In the genomic region with DNA sequence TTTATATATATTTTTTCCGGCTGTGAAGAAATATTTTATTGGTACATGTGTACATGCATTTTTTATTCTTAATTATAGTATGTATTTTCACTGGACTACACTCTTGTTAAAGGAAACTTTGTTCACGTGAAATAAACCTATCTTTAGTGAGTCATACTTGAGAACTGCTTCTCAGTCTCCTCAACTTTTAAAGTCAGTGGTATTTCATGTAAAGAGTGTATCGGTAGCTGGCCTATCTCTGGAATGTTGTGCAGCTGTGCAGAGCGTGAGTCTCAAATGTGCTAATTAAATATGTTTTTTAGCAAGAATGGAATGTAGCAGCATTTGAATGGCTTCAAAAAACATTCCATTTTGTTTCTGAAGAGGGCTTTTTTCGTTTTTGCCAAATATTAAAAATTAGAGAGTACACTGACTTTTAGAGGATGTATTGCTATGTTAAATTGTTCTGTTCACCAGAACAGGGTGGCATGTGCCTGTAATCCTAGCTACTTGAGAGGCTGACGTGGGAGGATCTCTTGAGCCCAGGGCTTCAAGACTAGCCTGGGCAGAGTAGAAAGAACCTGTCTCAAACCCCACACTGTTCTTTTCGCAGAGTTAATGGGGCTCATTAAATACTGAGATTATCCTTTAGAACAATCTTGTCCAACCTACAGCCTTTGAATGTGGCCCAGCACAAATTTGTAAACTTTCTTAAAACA, we compare ENCODE assay signal across 14 cellular contexts. TPM values are rescaled to one million over a fixed set of nuclear protein-coding genes. Genes with fewer than 3 reads are reported as not detected.
DNase-seq lines count a peak whose midpoint lies in the region; FAIRE-seq and TF ChIP-seq lines count a peak whose summit lies in the region.
"Had no signal": no experiment of that assay in that cellular context is flagged by ENCODE, and none has a peak within 500 bp of the region (broad histone marks: within the 10 kb centered on the region; RNA-seq: fewer than 3 reads in every experiment).

No MANE protein-coding gene starts in this region.

- TF ChIP-seq CTCF in choroid plexus epithelial cell (conservative IDR thresholded peaks at IDR 0.05; ENCODE audit: low read depth, low read length) (no peak), nephron progenitor cell (IDR thresholded peaks at IDR 0.05) (no peak)

- no peaks in the 10 kb centered on the region for H3K9me3 Mint-ChIP-seq in nephron progenitor cell

- no peak overlapping the region for H3K27ac Mint-ChIP-seq in nephron progenitor cell

- no peaks in the 10 kb centered on the region for H3K9me3 ChIP-seq in mesodermal cell (ENCODE audit: control insufficient read depth, low read length)
- H3K9me3 ChIP-seq: ovary had no signal

- no peaks in the 10 kb centered on the region for H3K27me3 Mint-ChIP-seq in nephron progenitor cell (ENCODE audit: low read depth, poor library complexity)

- H3K27ac ChIP-seq in mesodermal cell (ENCODE audit: low read depth, low read length, severe bottlenecking), result peak overlapping the region; percentile 87
- H3K27ac ChIP-seq: 22Rv1 had no signal

- WGBS in mesodermal cell (ENCODE audit: insufficient coverage in 2 of 2), 2 experiments, result 65 to 70% methylated on average over 4 of the region's 7 CpGs

- DNase-seq in DMS 273 (lab: John Stamatoyannopoulos, UW; ENCODE audit: unreplicated experiment), result peak; percentile 29
- no peak for DNase-seq in DMS 273 treated with DMSO at 0.1 percent for 48 hours (lab: John Stamatoyannopoulos, UW)
- peak; percentile 88 for DNase-seq in choroid plexus epithelial cell (ENCODE audit: low read depth)
- peak; percentile 44 for DNase-seq in urothelium cell line (ENCODE audit: low spot score)
- DNase-seq in NCI-H1694 treated with DMSO at 0.1 percent for 48 hours (lab: John Stamatoyannopoulos, UW), result no peak
- DNase-seq in NOMO-1 (lab: John Stamatoyannopoulos, UW; ENCODE audit: unreplicated experiment in 2 of 2), result no peak
- DNase-seq in nephron progenitor cell, result no peak
- DNase-seq: activated gamma-delta T cell, NCI-H345, ovary, T1000 had no signal

- H3K4me3 Mint-ChIP-seq in nephron progenitor cell, result no peak overlapping the region

- H3K4me3 ChIP-seq in choroid plexus epithelial cell (ENCODE audit: low read depth, low read length) (no peak overlapping the region), mesodermal cell (ENCODE audit: extremely low read depth, insufficient read depth, low read length, poor library complexity, severe bottlenecking) (no peak overlapping the region)
- H3K4me3 ChIP-seq: ovary had no signal

- no peak for FAIRE-seq in urothelium cell line (lab: Jason Lieb, UNC)
- FAIRE-seq: H1 had no signal

- H3K4me1 Mint-ChIP-seq in nephron progenitor cell, result peaks cover 15% of the 10 kb centered on the region

- peaks cover 29% of the 10 kb centered on the region for H3K4me1 ChIP-seq in mesodermal cell (ENCODE audit: control insufficient read depth, insufficient read depth, low read length, poor library complexity, severe bottlenecking)

- H3K36me3 Mint-ChIP-seq in nephron progenitor cell (ENCODE audit: low read depth), result no peaks in the 10 kb centered on the region

- H3K36me3 ChIP-seq in mesodermal cell (ENCODE audit: control insufficient read depth, insufficient read depth, low read length), result no peaks in the 10 kb centered on the region
- H3K36me3 ChIP-seq: ovary had no signal

RNA-seq across cellular contexts. Expression of a gene that starts 14.3 kb away (rescaled TPM):
- 152 TPM for polyA plus RNA-seq in mesodermal cell (2013, experiment 1 of 2)
- 131 TPM for polyA plus RNA-seq in mesodermal cell (2013, experiment 2 of 2)

Comparison
In these comparisons a context has a peak if more than half of its experiments do, and no peak if none do; other contexts are left out.
1. DNase-seq: peak in DMS 273 (single experiment), choroid plexus epithelial cell (single experiment) and urothelium cell line (single experiment); none in DMS 273 treated with DMSO at 0.1 percent for 48 hours (single experiment), NCI-H1694 treated with DMSO at 0.1 percent for 48 hours (single experiment), NOMO-1 (0 of 2) and nephron progenitor cell (single experiment).